18 cellular contexts compared by ENCODE assay signal in the genomic region with DNA sequence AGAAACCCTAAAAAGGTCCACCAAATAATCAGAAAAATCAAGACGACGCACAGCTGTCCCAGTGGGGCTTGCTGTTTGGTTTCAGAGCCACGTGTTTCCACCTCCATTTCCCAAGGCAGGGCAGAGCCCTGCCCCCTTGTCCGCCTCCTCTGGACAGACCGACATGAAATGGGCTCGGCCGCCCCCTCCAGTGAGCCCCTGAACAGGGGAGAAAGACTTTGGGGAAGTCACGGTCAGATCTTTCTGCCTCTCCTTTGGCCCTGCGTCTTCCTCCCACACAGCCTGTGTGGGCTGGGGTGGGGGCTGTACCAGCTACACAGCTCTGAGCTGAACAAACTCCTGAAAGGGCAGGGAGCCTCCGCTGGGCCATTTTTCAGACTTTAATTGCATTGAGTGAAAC.
"Had no signal": no experiment of that assay in that cellular context is flagged by ENCODE, and none has a peak within 500 bp of the region (broad histone marks: within the 10 kb centered on the region; RNA-seq: fewer than 3 reads in every experiment).

No MANE protein-coding gene starts in this region.

- H2AFZ ChIP-seq: hepatocyte had no signal

- H3K9me3 ChIP-seq: esophagus muscularis mucosa, transverse colon had no signal

- H3K4me2 ChIP-seq: hepatocyte had no signal

- DNase-seq: activated B cell treated with CpG ODN at 0.5 μM for 24 hours; activated CD4-positive, alpha-beta T cell treated with anti-CD3 and anti-CD28 coated beads, Interleukin-2, amount 10 ng/mL, durations not matched to agents 24 days and 14 days; activated CD8-positive, alpha-beta memory T cell treated with anti-CD3 and anti-CD28 coated beads, Interleukin-2, amount 50 U/mL, for 4 hours; activated CD8-positive, alpha-beta T cell treated with anti-CD3 and anti-CD28 coated beads, Interleukin-2, amount 10 ng/mL, durations not matched to agents 7 days and 5 days; activated gamma-delta T cell; activated naive CD8-positive, alpha-beta T cell treated with anti-CD3 and anti-CD28 coated beads for 36 hours; activated T-cell treated with anti-CD3 and anti-CD28 coated beads, Interleukin-2, amount 50 U/mL, for 48 hours; amygdala; brain microvascular endothelial cell; cortex of kidney; effector CD4-positive, alpha-beta T cell; islet precursor cell; natural killer cell; stimulated activated CD4-positive, alpha-beta T cell treated with anti-CD3 and anti-CD28 coated beads, Interleukin-1b, Interleukin-23, amount 100 ng/mL, for 48 hours; transverse colon had no signal

- H3K27ac ChIP-seq: brain microvascular endothelial cell, esophagus muscularis mucosa, hepatocyte, transverse colon had no signal

- H3K36me3 ChIP-seq: brain microvascular endothelial cell, esophagus muscularis mucosa, transverse colon had no signal

- ATAC-seq: activated CD8-positive, alpha-beta T cell treated with anti-CD3 and anti-CD28 coated beads, Interleukin-2, amount 10 ng/mL, durations not matched to agents 7 days and 5 days; natural killer cell; sciatic nerve had no signal

- H3K4me3 ChIP-seq: esophagus muscularis mucosa, hepatocyte, transverse colon had no signal

- H3K27me3 ChIP-seq: brain microvascular endothelial cell had no signal

- H3K79me2 ChIP-seq: hepatocyte had no signal

- H3K4me1 ChIP-seq: transverse colon had no signal
